8 cellular contexts compared by ENCODE assay signal in the genomic region with DNA sequence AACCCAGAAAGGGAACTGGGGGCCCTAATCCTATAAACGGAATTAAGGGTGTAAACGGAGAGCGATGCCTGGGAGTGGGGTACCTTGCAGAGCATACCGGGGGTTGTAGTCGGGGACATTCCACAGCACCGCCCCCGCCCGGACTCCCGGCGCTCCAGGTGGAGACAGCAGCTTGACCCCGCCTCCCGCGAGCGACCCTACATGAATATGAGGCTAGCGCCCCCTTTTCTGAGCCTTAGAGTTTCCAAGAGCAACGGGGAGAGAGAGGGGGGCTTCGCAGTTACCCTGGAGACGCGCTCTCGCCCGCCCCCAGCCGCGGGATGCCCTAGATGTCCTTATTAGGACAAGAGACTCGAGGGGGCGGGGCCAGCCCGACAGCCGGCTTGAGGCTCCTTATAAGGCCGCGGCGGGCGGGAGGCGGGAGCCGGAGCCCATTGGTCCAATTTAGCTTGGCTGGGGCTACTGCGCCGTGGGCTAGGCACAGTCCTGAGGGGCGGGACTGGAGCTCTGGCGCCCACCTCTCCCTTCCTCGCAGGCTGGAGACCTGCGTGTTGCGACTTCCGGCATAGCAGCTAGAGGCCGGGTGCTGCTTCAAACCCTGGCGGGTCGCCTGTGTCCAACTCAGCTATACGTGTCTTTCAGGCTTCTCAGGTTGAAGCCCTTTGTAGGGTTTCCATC. TPM values are rescaled to one million over a fixed set of nuclear protein-coding genes. Genes with fewer than 3 reads are reported as not detected.
A peak's percentile ranks its signal among the peaks of the same experiment; 100 is the strongest.
DNase-seq lines count a peak whose midpoint lies in the region; ATAC-seq and TF ChIP-seq lines count a peak whose summit lies in the region.

No MANE protein-coding gene starts in this region.

- H3K36me3 ChIP-seq in mucosa of descending colon (ENCODE audit: low read depth): peaks cover 8% of the 10 kb centered on the region

- no peaks in the 10 kb centered on the region for H3K9me3 ChIP-seq in mucosa of descending colon

- peaks cover 28 to 41% (median 30%) of the 10 kb centered on the region in 3 donors for H3K4me1 Mint-ChIP-seq in IgD-negative memory B cell

- H3K36me3 Mint-ChIP-seq in IgD-negative memory B cell: peaks cover 4% of the 10 kb centered on the region

- TF ChIP-seq CTCF in mucosa of descending colon (IDR thresholded peaks at IDR 0.05): no peak

- intact Hi-C loops in mucosa of descending colon (cut with DNase I, micrococcal nuclease): no loop called here

- H3K27ac Mint-ChIP-seq in IgD-negative memory B cell: peak overlapping the region; percentile 74 to 98 (median 97)

- H3K4me3 Mint-ChIP-seq in IgD-negative memory B cell: peak overlapping the region; percentile 96 to 98 (median 97)

- ATAC-seq in GM21576 (IDR thresholded peaks at IDR 0.05; ENCODE audit: unreplicated experiment) (peak; percentile 51), mucosa of descending colon (peak; percentile 63)

- H3K9me3 Mint-ChIP-seq in IgD-negative memory B cell: no peaks in the 10 kb centered on the region

- H3K4me1 ChIP-seq in mucosa of descending colon (ENCODE audit: low read depth): peaks cover 32% of the 10 kb centered on the region

- peak; percentile 97 for DNase-seq in DMS114 treated with DMSO at 0.1 percent for 48 hours (lab: John Stamatoyannopoulos, UW; ENCODE audit: unreplicated experiment)
- DNase-seq in OCI-M1 (lab: John Stamatoyannopoulos, UW): peak; percentile 99
- DNase-seq in activated T-cell treated with anti-CD3 and anti-CD28 coated beads for 48 hours (ENCODE audit: low read depth): peak; percentile 98
- peak; percentile 66 for DNase-seq in epithelial cell of prostate (ENCODE audit: low read depth, low spot score)
- peak; percentile 98 to 100 (median 100) for DNase-seq in mucosa of descending colon
- peak; percentile 97 to 98 for DNase-seq in stimulated activated CD8-positive, alpha-beta memory T cell treated with anti-CD3 and anti-CD28 coated beads, Interleukin-4, amount 100 ng/mL, for 1 hour (ENCODE audit: low read depth in 2 of 2, low spot score in 1 of 2)

- H3K4me3 ChIP-seq in mucosa of descending colon: peak overlapping the region; percentile 20

- H3K27me3 Mint-ChIP-seq in IgD-negative memory B cell: no peaks in the 10 kb centered on the region

- H3K27ac ChIP-seq in epithelial cell of prostate: peak overlapping the region; percentile 96

RNA-seq across cellular contexts. Expression of a gene that starts 1.0 kb away (rescaled TPM):
- 38.7 TPM for polyA plus RNA-seq in IgD-negative memory B cell
- 10 to 100 TPM; 48.0 to 81.8 (median 58.7) TPM for total RNA-seq in mucosa of descending colon

RNA-seq across cellular contexts. Expression of a gene that starts 1.3 kb away (rescaled TPM):
- polyA plus RNA-seq in IgD-negative memory B cell: 2,244 TPM
- total RNA-seq in mucosa of descending colon: 1,000 to 10,000 TPM; 1,004 to 2,046 (median 1,725) TPM

RNA-seq across cellular contexts. Expression of a gene that starts 13.3 kb away (rescaled TPM):
- 0.29 TPM for polyA plus RNA-seq in IgD-negative memory B cell
- total RNA-seq in mucosa of descending colon: 10 to 100 TPM; 11.7 to 67.0 (median 15.3) TPM

RNA-seq across cellular contexts. Expression of a gene that starts 20.4 kb away (rescaled TPM):
- 29.2 TPM for polyA plus RNA-seq in IgD-negative memory B cell
- 1 to 10 TPM; 1.2 to 3.2 (median 2.8) TPM for total RNA-seq in mucosa of descending colon

RNA-seq across cellular contexts. Expression of a gene that starts 25.5 kb away (rescaled TPM):
- polyA plus RNA-seq in IgD-negative memory B cell: 0.78 TPM
- 1 to 10 TPM; 1.1 to 9.4 (median 1.4) TPM for total RNA-seq in mucosa of descending colon

Comparison
In these comparisons a context has a peak if more than half of its experiments do, and no peak if none do; other contexts are left out.
1. Peak in every context shown above with its lines: DNase-seq, ATAC-seq, H3K4me3 ChIP-seq and H3K27ac ChIP-seq.